Comparison of ENCODE assay signal across 1 cellular context in genomic region chr22:28759861-28760560, GRCh38.
TF ChIP-seq lines count a peak whose summit lies in the region.

No MANE protein-coding gene starts in this region.

TF ChIP-seq in HepG2, 621 proteins besides CTCF, POLR2A, EP300 and RAD21 (continued from another document and continues in another):
- TF ChIP-seq MNT (IDR thresholded peaks at IDR 0.05) (no peak), FOXO1 (CRISPR knock-in tag; IDR thresholded peaks at IDR 0.05) (peak; percentile 77), ZNF768 (CRISPR knock-in tag; IDR thresholded peaks at IDR 0.05) (no peak), JUND (CRISPR knock-in tag; IDR thresholded peaks at IDR 0.05) (no peak), NFKBIZ (CRISPR knock-in tag; IDR thresholded peaks at IDR 0.05) (peak; percentile 67; the same call in 1 of the 2 replicates), ZNF670 (CRISPR knock-in tag; IDR thresholded peaks at IDR 0.05; ENCODE audit: borderline replicate concordance) (no peak), MATR3 (CRISPR knock-in tag; IDR thresholded peaks at IDR 0.05) (no peak), ZNF441 (CRISPR knock-in tag; IDR thresholded peaks at IDR 0.05; ENCODE audit: borderline replicate concordance) (no peak), KDM6A (CRISPR knock-in tag; IDR thresholded peaks at IDR 0.05; ENCODE audit: low read depth) (peak; percentile 50; the same call in 1 of the 2 replicates), JUN (CRISPR knock-in tag; IDR thresholded peaks at IDR 0.05) (no peak), TRAFD1 (CRISPR knock-in tag; IDR thresholded peaks at IDR 0.05; ENCODE audit: borderline replicate concordance) (no peak), PHF21A (CRISPR knock-in tag; IDR thresholded peaks at IDR 0.05) (peak; percentile 63; the same call in 1 of the 2 replicates), KLF16 (CRISPR knock-in tag; IDR thresholded peaks at IDR 0.05) (peak in 1 of 2 experiments; percentile 23; a peak in 1 of 4 replicates), KIAA2018 (CRISPR knock-in tag; IDR thresholded peaks at IDR 0.05; ENCODE audit: borderline replicate concordance) (no peak), ZNF75D (CRISPR knock-in tag; IDR thresholded peaks at IDR 0.05; ENCODE audit: borderline replicate concordance) (no peak), TBX3 (IDR thresholded peaks at IDR 0.05; ENCODE audit: borderline replicate concordance) (peak; percentile 90), HNF1A (IDR thresholded peaks at IDR 0.05; ENCODE audit: low read depth) (peak; percentile 71; the same call in 1 of the 2 replicates), HNF1A (CRISPR knock-in tag; IDR thresholded peaks at IDR 0.05; ENCODE audit: borderline replicate concordance) (no peak; the same call in 1 of the 2 replicates), NFIC (IDR thresholded peaks at IDR 0.05; ENCODE audit: low read length) (peak; percentile 86; the same call in 1 of the 2 replicates), ZNF335 (CRISPR knock-in tag; IDR thresholded peaks at IDR 0.05) (0 out of 2 replicates have a peak, but pooled peaks have one; percentile 31), NCOA2 (CRISPR knock-in tag; IDR thresholded peaks at IDR 0.05) (peak; percentile 91), MIER2 (CRISPR knock-in tag; IDR thresholded peaks at IDR 0.05) (no peak), UBTF (CRISPR knock-in tag; IDR thresholded peaks at IDR 0.05) (no peak), ZNF609 (CRISPR knock-in tag; IDR thresholded peaks at IDR 0.05; ENCODE audit: borderline replicate concordance) (peak; percentile 71; the same call in 1 of the 2 replicates), NCOR1 (IDR thresholded peaks at IDR 0.05; ENCODE audit: borderline replicate concordance, low read length) (peak; percentile 56; the same call in 1 of the 2 replicates), PHB2 (IDR thresholded peaks at IDR 0.05; ENCODE audit: partially characterized antibody) (no peak), FOXP1 (IDR thresholded peaks at IDR 0.05) (peak; percentile 84), FOXP1 (CRISPR knock-in tag; IDR thresholded peaks at IDR 0.05) (peak; percentile 92), ZNF703 (CRISPR knock-in tag; IDR thresholded peaks at IDR 0.05; ENCODE audit: borderline replicate concordance) (no peak), PPARG (CRISPR knock-in tag; conservative IDR thresholded peaks at IDR 0.05) (0 out of 2 replicates have a peak, but pooled peaks have one; percentile 54), ZEB1 (IDR thresholded peaks at IDR 0.05; ENCODE audit: insufficient replicate concordance, low read depth) (peak; percentile 49), REPIN1 (CRISPR knock-in tag; IDR thresholded peaks at IDR 0.05; ENCODE audit: borderline replicate concordance, low read depth) (no peak), ZNF510 (CRISPR knock-in tag; IDR thresholded peaks at IDR 0.05; ENCODE audit: low read depth) (no peak), CBX1 (IDR thresholded peaks at IDR 0.05; ENCODE audit: low read depth) (no peak), NFIB (CRISPR knock-in tag; IDR thresholded peaks at IDR 0.05; ENCODE audit: borderline replicate concordance) (no peak), MIXL1 (CRISPR knock-in tag; IDR thresholded peaks at IDR 0.05) (0 out of 2 replicates have a peak, but pooled peaks have one; percentile 26), ZBTB3 (CRISPR knock-in tag; IDR thresholded peaks at IDR 0.05; ENCODE audit: borderline replicate concordance, low read depth) (no peak)
